ENCODE assay signal across 21 cellular contexts in genomic region chr15:83605595-83605994, GRCh38. TPM values are rescaled to one million over a fixed set of nuclear protein-coding genes. Genes with fewer than 3 reads are reported as not detected.
"Had no signal": no experiment of that assay in that cellular context is flagged by ENCODE, and none has a peak within 500 bp of the region (broad histone marks: within the 10 kb centered on the region; RNA-seq: fewer than 3 reads in every experiment).

No MANE protein-coding gene starts in this region.

- DNase-seq: activated B cell treated with CpG ODN at 0.5 μM for 24 hours; activated CD4-positive, alpha-beta memory T cell treated with anti-CD3 and anti-CD28 coated beads, Interleukin-2, amount 10 ng/mL, durations not matched to agents 7 days and 5 days; activated CD4-positive, alpha-beta T cell treated with anti-CD3 and anti-CD28 coated beads for 48 hours; activated CD8-positive, alpha-beta memory T cell treated with anti-CD3 and anti-CD28 coated beads, Interleukin-2, amount 10 ng/mL, durations not matched to agents 7 days and 5 days; activated naive CD4-positive, alpha-beta T cell; activated naive CD8-positive, alpha-beta T cell treated with anti-CD3 and anti-CD28 coated beads for 36 hours; amygdala; caudate nucleus; foreskin melanocyte; head of caudate nucleus; immature natural killer cell; spleen; stimulated activated naive B cell treated with anti-CD40 and anti-IgM and Interleukin-4, amounts not matched to agents 10 μg/mL and 1 μg/mL and 100 μg/mL, for 72 hours; T-helper 1 cell; T-helper 9 cell had no signal

- H3K9me3 ChIP-seq: body of pancreas, prostate gland, tibial artery had no signal

- H3K27me3 ChIP-seq: body of pancreas, neural progenitor cell, tibial artery had no signal

- H3K36me3 ChIP-seq: neural progenitor cell, prostate gland, spleen, tibial artery had no signal

- ATAC-seq: activated CD8-positive, alpha-beta memory T cell treated with anti-CD3 and anti-CD28 coated beads, Interleukin-2, amount 10 ng/mL, durations not matched to agents 7 days and 5 days; body of pancreas; stimulated activated naive B cell treated with anti-CD40 and anti-IgM and Interleukin-4, amounts not matched to agents 10 μg/mL and 1 μg/mL and 100 μg/mL, for 72 hours had no signal

- H3K4me3 ChIP-seq: body of pancreas, lung, neural progenitor cell, prostate gland, spleen, tibial artery had no signal

- H3K4me1 ChIP-seq: body of pancreas, neural progenitor cell, prostate gland, spleen had no signal

- H3K27ac ChIP-seq: body of pancreas, neural progenitor cell, prostate gland, spleen had no signal

RNA-seq across cellular contexts. Expression of gene ADAMTSL3, which starts 48.3 kb away (rescaled TPM):
- total RNA-seq: activated B cell treated with CpG ODN at 0.5 μM for 24 hours; activated CD4-positive, alpha-beta memory T cell treated with anti-CD3 and anti-CD28 coated beads, Interleukin-2, amount 10 ng/mL, durations not matched to agents 7 days and 5 days; activated CD8-positive, alpha-beta memory T cell treated with anti-CD3 and anti-CD28 coated beads, Interleukin-2, amount 10 ng/mL, durations not matched to agents 7 days and 5 days; activated naive CD8-positive, alpha-beta T cell treated with anti-CD3 and anti-CD28 coated beads for 36 hours; osteocyte had no signal
